Comparison of ENCODE assay signal across 17 cellular contexts in the genomic region with DNA sequence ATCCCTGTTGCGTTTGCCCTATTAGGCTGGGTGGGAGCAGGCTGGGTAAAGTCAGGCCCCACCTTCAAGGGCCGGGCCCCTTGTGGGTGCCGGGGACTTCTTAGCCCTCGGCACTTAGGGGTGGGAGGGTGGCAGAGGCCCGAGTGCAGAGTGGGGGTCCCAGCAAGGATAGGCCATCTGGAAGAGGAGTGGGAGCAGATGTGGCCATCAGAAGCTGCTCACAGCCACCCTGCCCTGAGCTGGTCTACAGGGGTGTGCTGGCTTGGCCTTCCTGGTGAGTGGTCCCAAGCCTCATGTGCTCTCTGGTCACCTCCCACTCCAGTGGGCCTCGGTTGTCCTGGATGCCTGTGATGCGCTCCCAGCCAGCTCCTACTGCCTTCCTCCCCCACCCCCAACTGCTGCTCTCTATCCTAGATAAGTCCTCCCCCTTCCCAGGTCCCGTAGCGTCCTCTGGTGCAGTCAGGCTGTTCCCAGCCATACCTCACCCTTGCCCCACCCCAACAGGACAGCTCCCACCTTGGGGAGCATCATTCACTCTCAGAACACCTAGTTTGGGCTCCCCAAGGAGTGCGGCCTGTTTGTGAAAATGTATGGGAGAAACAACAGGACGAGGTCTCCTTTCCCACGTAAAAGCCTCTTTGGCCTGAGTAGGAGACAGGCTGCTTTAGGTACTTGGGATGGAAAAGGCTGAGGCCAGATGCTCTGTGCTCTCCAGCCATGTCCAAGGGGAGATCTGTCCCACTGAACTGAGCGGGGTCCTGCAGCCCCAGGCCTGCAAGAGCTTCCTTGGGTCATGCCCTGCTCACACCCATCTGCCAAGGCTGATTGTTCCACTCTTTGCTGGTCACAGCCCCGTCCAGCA. TPM values are rescaled to one million over a fixed set of nuclear protein-coding genes. Genes with fewer than 3 reads are reported as not detected.
A peak's percentile ranks its signal among the peaks of the same experiment; 100 is the strongest.
DNase-seq lines count a peak whose midpoint lies in the region; ATAC-seq, FAIRE-seq and TF ChIP-seq lines count a peak whose summit lies in the region.
"Had no signal": no experiment of that assay in that cellular context is flagged by ENCODE, and none has a peak within 500 bp of the region (broad histone marks: within the 10 kb centered on the region; RNA-seq: fewer than 3 reads in every experiment).

No MANE protein-coding gene starts in this region.

- no peak overlapping the region for H3K4me2 ChIP-seq in HepG2 (ENCODE audit: low read depth, low read length)
- H3K4me2 ChIP-seq in keratinocyte (ENCODE audit: control insufficient read depth, extremely low read depth, insufficient read depth, low read depth, low read length) = peak overlapping the region; percentile 61
- no peak overlapping the region for H3K4me2 ChIP-seq in PC-3 (ENCODE audit: low read length)
- H3K4me2 ChIP-seq: GM23338 had no signal

- intact Hi-C loops in right lobe of liver (cut with DNase I) = no loop called here
- intact Hi-C loops in HepG2 (cut with micrococcal nuclease; ENCODE audit: unreplicated experiment) = no loop called here
- intact Hi-C loops in posterior vena cava (cut with DNase I) = no loop called here
- intact Hi-C loops in aorta (cut with DNase I) = no loop called here
- intact Hi-C loops in PC-3 (cut with micrococcal nuclease) = no loop called here

- H3K27ac ChIP-seq in right lobe of liver = no peak overlapping the region
- no peak overlapping the region for H3K27ac ChIP-seq in HepG2 (ENCODE audit: extremely low read length, insufficient read depth, low read length)
- peak overlapping the region; percentile 65 for H3K27ac ChIP-seq in keratinocyte (ENCODE audit: control insufficient read depth, insufficient read depth, low read length)
- H3K27ac ChIP-seq in aorta (ENCODE audit: low read depth in 1 of 2, low read length in 2 of 2) = no peak overlapping the region
- no peak overlapping the region for H3K27ac ChIP-seq in PC-3 (ENCODE audit: low read length)

- no peaks in the 10 kb centered on the region for H3K36me3 ChIP-seq in right lobe of liver
- H3K36me3 ChIP-seq in HepG2 (replicated peaks in 1 of 2; ENCODE audit: control insufficient read depth in 1 of 2, insufficient read depth in 2 of 2, low read length in 2 of 2) = 0 out of 5 replicates have a peak, but pooled peaks cover 0 to 2% of the 10 kb centered on the region in 2 experiments
- no peaks in the 10 kb centered on the region for H3K36me3 ChIP-seq in keratinocyte (ENCODE audit: control insufficient read depth in 2 of 2, extremely low read depth in 1 of 2, insufficient read depth in 2 of 2, low read length in 2 of 2)
- H3K36me3 ChIP-seq in aorta (ENCODE audit: control insufficient read depth in 1 of 2, insufficient read depth in 2 of 2, low read length in 1 of 2) = no peaks in the 10 kb centered on the region
- H3K36me3 ChIP-seq in PC-3 (ENCODE audit: low read depth, low read length) = no peaks in the 10 kb centered on the region

- no peaks in the 10 kb centered on the region for H3F3A ChIP-seq in PC-3 (ENCODE audit: low read length, unreplicated experiment)

- TF ChIP-seq CTCF in right lobe of liver (IDR thresholded peaks at IDR 0.05) (no peak), HepG2 (CRISPR knock-in tag; IDR thresholded peaks at IDR 0.05) (no peak), keratinocyte (optimal IDR thresholded peaks at IDR 0.05 in 1 of 3, IDR thresholded peaks at IDR 0.05 in 1 of 3, conservative IDR thresholded peaks at IDR 0.05 in 1 of 3; ENCODE audit: extremely low read depth in 1 of 3, insufficient read depth in 2 of 3, low read length in 3 of 3) (no peak), PC-3 (conservative IDR thresholded peaks at IDR 0.05; ENCODE audit: low read depth, low read length) (no peak), osteocyte (IDR thresholded peaks at IDR 0.05) (no peak)

- DNase-seq in right lobe of liver (peak in 2 of 3 donors; percentile 10 to 48), HepG2 (ENCODE audit: low spot score) (no peak), keratinocyte (ENCODE audit: low read depth, low spot score) (no peak), posterior vena cava (ENCODE audit: low spot score) (peak; percentile 68), aorta (peak; percentile 29 to 65), PC-3 (no peak), osteocyte (ENCODE audit: extremely low spot score, unreplicated experiment) (no peak), superior temporal gyrus (ENCODE audit: extremely low spot score) (no peak)
- DNase-seq: CD4-positive, alpha-beta memory T cell; DMS79; IMR-90; Kasumi-1; NCI-H1417; NCI-H2029; NCI-H774 had no signal

- no peak overlapping the region for H3K4me3 ChIP-seq in right lobe of liver
- H3K4me3 ChIP-seq in HepG2 (replicated peaks in 1 of 3; ENCODE audit: insufficient read depth in 1 of 3, low read depth in 2 of 3, low read length in 3 of 3) = no peak overlapping the region
- H3K4me3 ChIP-seq in keratinocyte (ENCODE audit: control insufficient read depth in 2 of 3, extremely low read depth in 1 of 3, insufficient read depth in 2 of 3, low read depth in 1 of 3, low read length in 3 of 3) = no peak overlapping the region
- no peak overlapping the region for H3K4me3 ChIP-seq in aorta (ENCODE audit: low read length in 2 of 2)
- no peak overlapping the region for H3K4me3 ChIP-seq in PC-3 (ENCODE audit: low read length)
- H3K4me3 ChIP-seq: GM23338 had no signal

- TF ChIP-seq EP300 in HepG2 (IDR thresholded peaks at IDR 0.05; ENCODE audit: low read depth in 2 of 2, low read length in 2 of 2) (no peak), HepG2 (CRISPR knock-in tag; IDR thresholded peaks at IDR 0.05; ENCODE audit: borderline replicate concordance) (no peak)

- H4K20me1 ChIP-seq in HepG2 (ENCODE audit: insufficient read depth, low read length) = no peaks in the 10 kb centered on the region
- no peaks in the 10 kb centered on the region for H4K20me1 ChIP-seq in keratinocyte (ENCODE audit: control insufficient read depth, extremely low read depth, insufficient read depth, low read length)
- no peaks in the 10 kb centered on the region for H4K20me1 ChIP-seq in PC-3 (ENCODE audit: low read length)

- no peak for TF ChIP-seq RAD21 in HepG2 (CRISPR knock-in tag; IDR thresholded peaks at IDR 0.05)

- H3K9ac ChIP-seq in HepG2 (ENCODE audit: insufficient read depth, low read depth, low read length) (no peak overlapping the region), keratinocyte (ENCODE audit: control insufficient read depth, extremely low read depth, insufficient read depth, low read length) (no peak overlapping the region), PC-3 (ENCODE audit: low read length) (no peak overlapping the region)

- FAIRE-seq in HepG2 (lab: Jason Lieb, UNC) = no peak
- no peak for FAIRE-seq in keratinocyte (lab: Jason Lieb, UNC)
- FAIRE-seq: G401.6 had no signal

- no peak overlapping the region for H3K4me3 Mint-ChIP-seq in osteocyte (ENCODE audit: unreplicated experiment)
- H3K4me3 Mint-ChIP-seq: CD4-positive, alpha-beta memory T cell; GM23338 had no signal

- 93% methylated on average over 5 of the region's 14 CpGs for WGBS in right lobe of liver (ENCODE audit: insufficient coverage, low coverage, low lambda C conversion rate, missing lambda C conversion rate)
- whole genome bisulfite sequencing in HepG2 (ENCODE audit: low lambda C conversion rate) = 98% methylated on average over 10 of the region's 14 CpGs
- 95% methylated on average over 14 of the region's 14 CpGs for WGBS in aorta, 2 donors

- no peaks in the 10 kb centered on the region for H3K9me2 ChIP-seq in PC-3 (replicated peaks; ENCODE audit: low read length)

- H3K27ac Mint-ChIP-seq in osteocyte (ENCODE audit: unreplicated experiment) = no peak overlapping the region
- H3K27ac Mint-ChIP-seq: CD4-positive, alpha-beta memory T cell; GM23338 had no signal

- peaks cover 33% of the 10 kb centered on the region for H3K4me1 Mint-ChIP-seq in osteocyte (ENCODE audit: unreplicated experiment)

- no peak for ATAC-seq in right lobe of liver
- ATAC-seq in HepG2 = no peak
- no peak for ATAC-seq in aorta (ENCODE audit: low FRiP score)
- ATAC-seq in PC-3 = no peak

- H3K36me3 Mint-ChIP-seq in osteocyte (ENCODE audit: unreplicated experiment) = no peaks in the 10 kb centered on the region

- no peaks in the 10 kb centered on the region for H3K9me3 Mint-ChIP-seq in osteocyte (ENCODE audit: unreplicated experiment)
- H3K9me3 Mint-ChIP-seq: CD4-positive, alpha-beta memory T cell; GM23338 had no signal

- H3K4me1 ChIP-seq in right lobe of liver = no peaks in the 10 kb centered on the region
- H3K4me1 ChIP-seq in HepG2 (ENCODE audit: insufficient read depth, low read length) = peaks cover 19% of the 10 kb centered on the region
- H3K4me1 ChIP-seq in keratinocyte (ENCODE audit: control insufficient read depth, extremely low read depth, insufficient read depth, low read length) = peaks cover 57% of the 10 kb centered on the region
- H3K4me1 ChIP-seq in aorta (ENCODE audit: control insufficient read depth in 1 of 2, insufficient read depth in 2 of 2, low read length in 2 of 2) = peaks cover 0 to 2% of the 10 kb centered on the region in 2 donors
- H3K4me1 ChIP-seq in PC-3 (ENCODE audit: insufficient read depth, low read length) = peaks cover 27% of the 10 kb centered on the region

- no peaks in the 10 kb centered on the region for H3K9me1 ChIP-seq in keratinocyte (ENCODE audit: control insufficient read depth, extremely low read depth, insufficient read depth, low read length)

- H2AFZ ChIP-seq in HepG2 (ENCODE audit: low read length) (no peak overlapping the region), keratinocyte (ENCODE audit: control insufficient read depth, low read length) (no peak overlapping the region), PC-3 (ENCODE audit: low read length) (no peak overlapping the region)
- H2AFZ ChIP-seq: GM23338 had no signal

- H3K79me2 ChIP-seq in HepG2 (ENCODE audit: insufficient read depth, low read length) (no peaks in the 10 kb centered on the region), keratinocyte (ENCODE audit: control insufficient read depth, insufficient read depth, low read length) (no peaks in the 10 kb centered on the region), PC-3 (ENCODE audit: low read length) (no peaks in the 10 kb centered on the region)

- CTCF ChIA-PET in HepG2 (lab: Yijun Ruan, JAX; ENCODE audit: low intra/inter-chr PET ratio, low total read pairs) (no interaction called here), PC-3 (lab: Charles Lee) (no interaction called here)

- no TSS peak for BruUV-seq in HepG2 (replicated peaks; lab: Mats Ljungman, UMichigan)
- BruUV-seq in PC-3 (replicated peaks; lab: Mats Ljungman, UMichigan) = no TSS peak

- POLR2A ChIA-PET in HepG2 (lab: Yijun Ruan, JAX) (no interaction called here), PC-3 (lab: Charles Lee; ENCODE audit: unreplicated experiment) (no interaction called here)

- dilution Hi-C loops in keratinocyte (cut with MboI; ENCODE audit: extremely low pct_ligation_motif_present, low sequenced_read_pairs) = no loop called here

- in situ Hi-C loops in HepG2 (cut with HindIII; ENCODE audit: extremely low pct_ligation_motif_present, low pct_unique_long_range_greater_than_20kb) = no loop called here

- no peaks in the 10 kb centered on the region for H3K27me3 Mint-ChIP-seq in osteocyte (ENCODE audit: unreplicated experiment)
- H3K27me3 Mint-ChIP-seq: CD4-positive, alpha-beta memory T cell had no signal

- no peaks in the 10 kb centered on the region for H3K9me3 ChIP-seq in right lobe of liver
- no peaks in the 10 kb centered on the region for H3K9me3 ChIP-seq in HepG2 (ENCODE audit: low read length)
- no peaks in the 10 kb centered on the region for H3K9me3 ChIP-seq in keratinocyte (ENCODE audit: control insufficient read depth, low read depth, low read length)
- no peaks in the 10 kb centered on the region for H3K9me3 ChIP-seq in aorta (ENCODE audit: control insufficient read depth, low read length)
- no peaks in the 10 kb centered on the region for H3K9me3 ChIP-seq in PC-3 (ENCODE audit: low read length)

- no peak for TF ChIP-seq POLR2A in right lobe of liver (IDR thresholded peaks at IDR 0.05)
- TF ChIP-seq POLR2A in HepG2 (IDR thresholded peaks at IDR 0.05; ENCODE audit: insufficient read depth in 1 of 2, low read depth in 2 of 2, low read length in 2 of 2) = no peak

- H3K27me3 ChIP-seq in right lobe of liver (no peaks in the 10 kb centered on the region), HepG2 (ENCODE audit: control insufficient read depth in 1 of 2, insufficient read depth in 2 of 2, low read length in 2 of 2) (no peaks in the 10 kb centered on the region), keratinocyte (ENCODE audit: control insufficient read depth, extremely low read depth, insufficient read depth, low read length) (no peaks in the 10 kb centered on the region), aorta (ENCODE audit: control insufficient read depth in 1 of 2, insufficient read depth in 2 of 2, low read length in 1 of 2) (no peaks in the 10 kb centered on the region), PC-3 (ENCODE audit: low read length) (no peaks in the 10 kb centered on the region)

RNA-seq across cellular contexts. Expression of a gene that starts 24.9 kb away (rescaled TPM):
- total RNA-seq in right lobe of liver = 1 to 10 TPM; 2.0 to 8.7 (median 5.6) TPM
- total RNA-seq in HepG2 (2016; rRNA removed; fragmentation: Illumina TruSeq; extraction: Trizol) = 8.5 and 16.6 TPM in 2 replicates
- total RNA-seq in HepG2 (2016; cell fraction: cytosol; rRNA removed; fragmentation: Illumina TruSeq; extraction: Trizol; ENCODE audit: low read depth) = 1.1 TPM in 2 replicates
- total RNA-seq in HepG2 (2016; cell fraction: insoluble cytoplasmic fraction; rRNA removed; fragmentation: Illumina TruSeq; extraction: Trizol) = 7.0 and 17.7 TPM in 2 replicates
- total RNA-seq in HepG2 (2016; cell fraction: membrane; rRNA removed; fragmentation: Illumina TruSeq; extraction: Trizol) = 4.5 and 5.2 TPM in 2 replicates
- 21.4 and 25.4 TPM in 2 replicates for total RNA-seq in HepG2 (2016; cell fraction: nucleus; rRNA removed; fragmentation: Illumina TruSeq; extraction: Trizol)
- polyA plus RNA-seq in HepG2 (2011; rRNA removed) = 18.2 and 29.9 TPM in 2 replicates
- polyA plus RNA-seq in HepG2 (2011; cell fraction: cytosol; rRNA removed) = 11.5 and 17.1 TPM in 2 replicates
- 87.4 and 104 TPM in 2 replicates for polyA plus RNA-seq in HepG2 (2011; cell fraction: nucleus; rRNA removed)
- 12.1 and 17.5 TPM in 2 replicates for polyA plus RNA-seq in HepG2 (2012)
- polyA plus RNA-seq in HepG2 (2016; cell fraction: cytosol; fragmentation: Illumina TruSeq; extraction: Trizol; ENCODE audit: low read depth) = 0.60 and 0.61 TPM in 2 replicates
- polyA plus RNA-seq in HepG2 (2016; cell fraction: insoluble cytoplasmic fraction; fragmentation: Illumina TruSeq; extraction: Trizol; ENCODE audit: low read depth) = 4.2 and 7.1 TPM in 2 replicates
- 1.3 and 3.0 TPM in 2 replicates for polyA plus RNA-seq in HepG2 (2016; cell fraction: membrane; fragmentation: Illumina TruSeq; extraction: Trizol; ENCODE audit: low read depth)
- polyA plus RNA-seq in HepG2 (2016; cell fraction: nucleus; fragmentation: Illumina TruSeq; extraction: Trizol; ENCODE audit: insufficient read depth, low read depth) = 40.0 and 50.7 TPM in 2 replicates
- 45.3 and 67.9 TPM in 2 replicates for polyA minus RNA-seq in HepG2 (2011; rRNA and poly(A)+ RNA removed; ENCODE audit: low replicate concordance)
- 16.4 and 17.6 TPM in 2 replicates for polyA minus RNA-seq in HepG2 (2011; cell fraction: cytosol; rRNA and poly(A)+ RNA removed)
- 24.8 and 26.2 TPM in 2 replicates for polyA minus RNA-seq in HepG2 (2011; cell fraction: nucleus; rRNA and poly(A)+ RNA removed)
- polyA plus RNA-seq in keratinocyte = 38.4 to 61.2 TPM (median 55.7 TPM) in 3 replicates
- polyA plus RNA-seq in keratinocyte (2011; ENCODE audit: low read depth) = 19.4 TPM
- 12.7 and 21.0 TPM in 2 replicates for polyA plus RNA-seq in keratinocyte (2011; cell fraction: cytosol; rRNA removed)
- 125 and 160 TPM in 2 replicates for polyA plus RNA-seq in keratinocyte (2011; cell fraction: nucleus; rRNA removed)
- 14.8 and 74.0 TPM in 2 replicates for polyA plus RNA-seq in keratinocyte (2012; ENCODE audit: low replicate concordance)
- polyA minus RNA-seq in keratinocyte = 150 to 269 TPM (median 153 TPM) in 3 replicates
- polyA minus RNA-seq in keratinocyte (2011; cell fraction: cytosol; rRNA and poly(A)+ RNA removed) = 70.6 TPM
- 237 and 238 TPM in 2 replicates for polyA minus RNA-seq in keratinocyte (2011; cell fraction: nucleus; rRNA and poly(A)+ RNA removed)
- 10 to 100 TPM; 31.7 to 38.5 TPM for total RNA-seq in posterior vena cava
- total RNA-seq in aorta = 10 to 100 TPM; 28.7 to 51.3 TPM
- 10 to 100 TPM in 1 of 2 donors, 1 to 10 TPM in 1; 6.0 to 13.9 TPM for polyA plus RNA-seq in aorta
- total RNA-seq in PC-3 (2014; rRNA removed) = 30.0 and 38.0 TPM in 2 replicates
- 60.5 and 65.5 TPM in 2 replicates for total RNA-seq in osteocyte

Comparison
In these comparisons a context has a peak if more than half of its experiments do, and no peak if none do; other contexts are left out.
1. DNase-seq: peak in right lobe of liver (2 of 3), posterior vena cava (single experiment) and aorta (2 of 2); none in HepG2 (single experiment), keratinocyte (single experiment), PC-3 (single experiment), osteocyte (single experiment) and superior temporal gyrus (single experiment).